In the genomic region with DNA sequence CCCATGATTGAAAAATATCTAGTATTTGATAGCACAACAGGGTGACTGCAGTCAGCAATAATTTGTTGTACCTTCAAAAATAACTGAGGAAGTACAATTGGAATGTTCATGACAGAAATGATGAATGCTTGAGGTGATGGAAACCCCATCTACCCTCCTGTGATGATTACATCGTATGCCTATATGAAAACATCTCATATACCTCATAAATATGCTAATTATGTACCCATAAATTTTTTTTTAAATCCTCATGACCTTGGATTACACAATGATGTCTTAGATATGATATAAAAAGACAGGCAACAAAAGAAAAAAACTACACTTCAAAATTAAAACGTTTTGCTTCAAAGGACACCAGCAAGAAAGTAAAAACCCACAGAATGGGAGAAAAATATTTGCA, we compare ENCODE assay signal across 1 cellular context.
A peak's percentile ranks its signal among the peaks of the same experiment; 100 is the strongest.
TF ChIP-seq lines count a peak whose summit lies in the region.

No MANE protein-coding gene starts in this region.

TF ChIP-seq in HEK293T, 16 proteins besides CTCF, POLR2A, EP300 and RAD21:
- TF ChIP-seq, protein P1, sequence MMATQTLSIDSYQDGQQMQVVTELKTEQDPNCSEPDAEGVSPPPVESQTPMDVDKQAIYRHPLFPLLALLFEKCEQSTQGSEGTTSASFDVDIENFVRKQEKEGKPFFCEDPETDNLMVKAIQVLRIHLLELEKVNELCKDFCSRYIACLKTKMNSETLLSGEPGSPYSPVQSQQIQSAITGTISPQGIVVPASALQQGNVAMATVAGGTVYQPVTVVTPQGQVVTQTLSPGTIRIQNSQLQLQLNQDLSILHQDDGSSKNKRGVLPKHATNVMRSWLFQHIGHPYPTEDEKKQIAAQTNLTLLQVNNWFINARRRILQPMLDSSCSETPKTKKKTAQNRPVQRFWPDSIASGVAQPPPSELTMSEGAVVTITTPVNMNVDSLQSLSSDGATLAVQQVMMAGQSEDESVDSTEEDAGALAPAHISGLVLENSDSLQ (IDR thresholded peaks at IDR 0.05) = peak; percentile 69
- no peak for TF ChIP-seq TARDBP (IDR thresholded peaks at IDR 0.05)
- peak; percentile 60 for TF ChIP-seq ZNF384 (IDR thresholded peaks at IDR 0.05)
- TF ChIP-seq SUZ12 (IDR thresholded peaks at IDR 0.05) = no peak
- TF ChIP-seq CTBP1 (IDR thresholded peaks at IDR 0.05; ENCODE audit: borderline replicate concordance) = no peak
- no peak for TF ChIP-seq NFRKB (IDR thresholded peaks at IDR 0.05)
- no peak for TF ChIP-seq L3MBTL2 (conservative IDR thresholded peaks at IDR 0.05)
- TF ChIP-seq SP1 (IDR thresholded peaks at IDR 0.05) = no peak
